8 cellular contexts compared by ENCODE assay signal in genomic region chr10:103451871-103452713, GRCh38. TPM values are rescaled to one million over a fixed set of nuclear protein-coding genes. Genes with fewer than 3 reads are reported as not detected.
DNase-seq lines count a peak whose midpoint lies in the region; ATAC-seq and TF ChIP-seq lines count a peak whose summit lies in the region.

TSS of gene CALHM2 (minus strand) at chr10:103452370. CDS start at chr10:103449941, 2,429 bp downstream.

- intact Hi-C loops in activated CD8-positive, alpha-beta T cell treated with anti-CD3 and anti-CD28 coated beads for 36 hours (cut with micrococcal nuclease) = loop anchor here (5.0 kb wide), 1 partner anchor 35 kb away; no protein-coding TSS in a partner anchor

- WGBS in mesendoderm (ENCODE audit: extremely low coverage, insufficient coverage, low lambda C conversion rate) = no CpG with 5 or more reads among the region's 43 CpGs

- peaks cover 6% of the 10 kb centered on the region for H3K36me3 ChIP-seq in mesendoderm (ENCODE audit: control insufficient read depth, insufficient read depth, low read length)

- H3K27ac Mint-ChIP-seq in activated CD8-positive, alpha-beta T cell treated with anti-CD3 and anti-CD28 coated beads for 36 hours = peak within 1 kb of the TSS; percentile 80

- peak within 1 kb of the TSS; percentile 49 for H2AK5ac ChIP-seq in mesendoderm (ENCODE audit: low read length)

- H3K4me3 Mint-ChIP-seq in activated CD8-positive, alpha-beta T cell treated with anti-CD3 and anti-CD28 coated beads for 36 hours = peak within 1 kb of the TSS; percentile 80

- no peak within 1 kb of the TSS for H3K4ac ChIP-seq in mesendoderm (ENCODE audit: low read depth, low read length)

- peaks cover 6% of the 10 kb centered on the region for H3K4me1 ChIP-seq in mesendoderm (ENCODE audit: control insufficient read depth, low read depth, low read length)

- H3K79me2 ChIP-seq in mesendoderm (ENCODE audit: control insufficient read depth, insufficient read depth, low read length) = no peaks in the 10 kb centered on the region

- no peak within 1 kb of the TSS for H4K8ac ChIP-seq in mesendoderm (ENCODE audit: low read depth, low read length)

- H2BK15ac ChIP-seq in mesendoderm (replicated peaks; ENCODE audit: low read depth) = no peak within 1 kb of the TSS

- H3K36me3 Mint-ChIP-seq in activated CD8-positive, alpha-beta T cell treated with anti-CD3 and anti-CD28 coated beads for 36 hours (ENCODE audit: low read depth) = peaks cover 22% of the 10 kb centered on the region

- H3K79me1 ChIP-seq in mesendoderm (ENCODE audit: low read length) = no peaks in the 10 kb centered on the region

- H3K4me2 ChIP-seq in mesendoderm (ENCODE audit: low read length) = peak within 1 kb of the TSS; percentile 92

- no peaks in the 10 kb centered on the region for H3K27me3 ChIP-seq in mesendoderm (ENCODE audit: insufficient read depth, low read length, poor library complexity)

- H3K9ac ChIP-seq in mesendoderm (ENCODE audit: low read length) = peak within 1 kb of the TSS; percentile 77

- peak; percentile 76 for ATAC-seq in activated CD8-positive, alpha-beta T cell treated with anti-CD3 and anti-CD28 coated beads for 36 hours

- TF ChIP-seq CTCF in activated CD8-positive, alpha-beta T cell treated with anti-CD3 and anti-CD28 coated beads for 36 hours (IDR thresholded peaks at IDR 0.05) = no peak

- H2BK120ac ChIP-seq in mesendoderm (ENCODE audit: low read depth, low read length) = no peak within 1 kb of the TSS

- CTCF ChIA-PET in activated CD8-positive, alpha-beta T cell treated with anti-CD3 and anti-CD28 coated beads for 36 hours (lab: Charles Lee) = interaction anchor here (0.8 to 4.9 kb wide), 11 partner anchors 11 to 141 kb away, joined by 3 to 38 read pairs (median 3); no protein-coding TSS in a partner anchor

- no peaks in the 10 kb centered on the region for H3K9me3 Mint-ChIP-seq in activated CD8-positive, alpha-beta T cell treated with anti-CD3 and anti-CD28 coated beads for 36 hours

- DNase-seq in GM03348 (ENCODE audit: low spot score) (peak; percentile 92), HCEC 1CT (peak; percentile 46), NCI-H2227 treated with DMSO at 0.1 percent for 48 hours (lab: John Stamatoyannopoulos, UW) (peak; percentile 57), mesendoderm (peak; percentile 73), kidney glomerular epithelial cell (lab: John Stamatoyannopoulos, UW) (no peak)
- DNase-seq in activated CD8-positive, alpha-beta T cell treated with anti-CD3 and anti-CD28 coated beads for 36 hours = peak; percentile 73
- peak; percentile 31 for DNase-seq in effector CD4-positive, alpha-beta T cell
- peak; percentile 13 to 24 for DNase-seq in stimulated activated CD8-positive, alpha-beta memory T cell treated with anti-CD3 and anti-CD28 coated beads, Interleukin-15, amount 100 ng/mL, for 4 hours (ENCODE audit: low read depth in 2 of 2)

- peak within 1 kb of the TSS; percentile 93 for H3K56ac ChIP-seq in mesendoderm (ENCODE audit: low read length)

- H3K18ac ChIP-seq in mesendoderm (ENCODE audit: low read length) = peak within 1 kb of the TSS; percentile 24

- no peak within 1 kb of the TSS for H4K5ac ChIP-seq in mesendoderm (ENCODE audit: low read length)

- H2BK5ac ChIP-seq in mesendoderm (ENCODE audit: low read length) = no peak within 1 kb of the TSS

- H3K27ac ChIP-seq in mesendoderm (ENCODE audit: low read depth, low read length) = peak within 1 kb of the TSS; percentile 28

- H3K23ac ChIP-seq in mesendoderm (ENCODE audit: low read length) = no peak within 1 kb of the TSS

- no peaks in the 10 kb centered on the region for H3K27me3 Mint-ChIP-seq in activated CD8-positive, alpha-beta T cell treated with anti-CD3 and anti-CD28 coated beads for 36 hours

- H3K4me1 Mint-ChIP-seq in activated CD8-positive, alpha-beta T cell treated with anti-CD3 and anti-CD28 coated beads for 36 hours (ENCODE audit: low read depth) = peaks cover 36% of the 10 kb centered on the region

- peak within 1 kb of the TSS; percentile 32 for H3K4me3 ChIP-seq in mesendoderm (ENCODE audit: low read length)

- POLR2A ChIA-PET in activated CD8-positive, alpha-beta T cell treated with anti-CD3 and anti-CD28 coated beads for 36 hours (lab: Charles Lee) = interaction anchor here (0.6 to 1.9 kb wide), 11 partner anchors 10 to 66 kb away, joined by 3 to 8 read pairs (median 4); partner anchors contain the start of genes ATP5MK and PDCD11

RNA-seq across cellular contexts. Expression of gene CALHM2, which starts in this region (rescaled TPM):
- 1 to 10 TPM; 7.6 to 9.5 TPM for total RNA-seq in activated CD8-positive, alpha-beta T cell treated with anti-CD3 and anti-CD28 coated beads for 36 hours
- 1.8 TPM for polyA plus RNA-seq in mesendoderm (2013, experiment 1 of 2)
- polyA plus RNA-seq in mesendoderm (2013, experiment 2 of 2) = 1.8 TPM
